Comparison of ENCODE assay signal across 8 cellular contexts in genomic region chr15:68154923-68155559, GRCh38. TPM values are rescaled to one million over a fixed set of nuclear protein-coding genes. Genes with fewer than 3 reads are reported as not detected.
DNase-seq lines count a peak whose midpoint lies in the region; ATAC-seq, FAIRE-seq and TF ChIP-seq lines count a peak whose summit lies in the region.

No MANE protein-coding gene starts in this region.

- H3K27me3 ChIP-seq in gastroesophageal sphincter (no peaks in the 10 kb centered on the region), pancreas (no peaks in the 10 kb centered on the region)

- no peak for TF ChIP-seq POLR2A in gastroesophageal sphincter (IDR thresholded peaks at IDR 0.05)

- intact Hi-C loops in pancreas (cut with DNase I) = loop anchor here (5.0 to 10.0 kb wide), 2 partner anchors 290 to 293 kb away; no protein-coding TSS in a partner anchor

- H3K9me3 ChIP-seq in gastroesophageal sphincter (no peaks in the 10 kb centered on the region), pancreas (no peaks in the 10 kb centered on the region)

- peak; percentile 84 for FAIRE-seq in pancreas (lab: Jason Lieb, UNC)

- ATAC-seq in gastroesophageal sphincter = peak; percentile 44
- ATAC-seq in pancreas = peak in 3 of 4 donors; percentile 85 to 89 (median 88)
- no peak for ATAC-seq in GM21423 (IDR thresholded peaks at IDR 0.05; ENCODE audit: unreplicated experiment)
- ATAC-seq in HG02588 (IDR thresholded peaks at IDR 0.05; ENCODE audit: unreplicated experiment) = no peak

- 17 to 23% methylated on average over 1 to 4 of the region's 4 CpGs for WGBS in gastroesophageal sphincter (ENCODE audit: low coverage in 1 of 2), 2 donors
- WGBS in pancreas, 2 donors = 29 to 31% methylated on average over 4 of the region's 4 CpGs

- H3K36me3 ChIP-seq in gastroesophageal sphincter (peaks cover 0 to 15% of the 10 kb centered on the region in 2 donors), pancreas (peaks cover 0 to 7% (median 0%) of the 10 kb centered on the region in 3 donors)

- TF ChIP-seq EP300 in gastroesophageal sphincter (IDR thresholded peaks at IDR 0.05) = no peak

- no peak overlapping the region for H3K4me3 ChIP-seq in WI38 (ENCODE audit: low read depth, low read length)
- H3K4me3 ChIP-seq in gastroesophageal sphincter = no peak overlapping the region
- H3K4me3 ChIP-seq in pancreas = no peak overlapping the region

- H3K27ac ChIP-seq in gastroesophageal sphincter = peak overlapping the region in 1 of 4 donors; percentile 55
- H3K27ac ChIP-seq in pancreas = no peak overlapping the region

- TF ChIP-seq CTCF in WI38 (IDR thresholded peaks at IDR 0.05; ENCODE audit: low read depth, low read length) (peak; percentile 53), gastroesophageal sphincter (IDR thresholded peaks at IDR 0.05) (peak; percentile 59 to 83 (median 78)), pancreas (IDR thresholded peaks at IDR 0.05) (peak; percentile 14 to 62 (median 47))

- H3K4me1 ChIP-seq in gastroesophageal sphincter (peaks cover 4 to 68% (median 25%) of the 10 kb centered on the region in 3 donors), pancreas (peaks cover 0 to 4% (median 0%) of the 10 kb centered on the region in 3 donors)

- DNase-seq in stimulated activated CD4-positive, alpha-beta T cell treated with anti-CD3 and anti-CD28 coated beads, Interleukin-12 subunit alpha, Interleukin-12 subunit beta, amount 100 ng/mL, for 4 hours = peak; percentile 2
- DNase-seq in stimulated activated CD4-positive, alpha-beta T cell treated with anti-CD3 and anti-CD28 coated beads, Interleukin-2, amount 100 ng/mL, for 48 hours = no peak
- DNase-seq in NCI-H1092 (lab: John Stamatoyannopoulos, UW) (peak; percentile 27), pancreas (peak in 3 of 6 donors; percentile 28 to 53 (median 41))

RNA-seq across cellular contexts. Expression of gene CALML4, which starts 50.1 kb away (rescaled TPM):
- total RNA-seq in gastroesophageal sphincter (10 to 100 TPM; 16.8 to 77.8 (median 48.9) TPM), pancreas (1 to 10 TPM; 1.5 to 6.9 (median 4.4) TPM)
- polyA plus RNA-seq in pancreas = 10 to 100 TPM; 12.9 to 31.4 TPM

Comparison
In these comparisons a context has a peak if more than half of its experiments do, and no peak if none do; other contexts are left out.
1. DNase-seq: peak in stimulated activated CD4-positive, alpha-beta T cell treated with anti-CD3 and anti-CD28 coated beads, Interleukin-12 subunit alpha, Interleukin-12 subunit beta, amount 100 ng/mL, for 4 hours (single experiment) and NCI-H1092 (single experiment); none in stimulated activated CD4-positive, alpha-beta T cell treated with anti-CD3 and anti-CD28 coated beads, Interleukin-2, amount 100 ng/mL, for 48 hours (0 of 2).
2. ATAC-seq: peak in gastroesophageal sphincter (single experiment) and pancreas (3 of 4); none in GM21423 (single experiment) and HG02588 (single experiment).
3. Peak in every context shown above with its lines, with median percentiles within 50 percentile points of each other: CTCF ChIP-seq.